ENCODE assay signal across 10 cellular contexts in the genomic region with DNA sequence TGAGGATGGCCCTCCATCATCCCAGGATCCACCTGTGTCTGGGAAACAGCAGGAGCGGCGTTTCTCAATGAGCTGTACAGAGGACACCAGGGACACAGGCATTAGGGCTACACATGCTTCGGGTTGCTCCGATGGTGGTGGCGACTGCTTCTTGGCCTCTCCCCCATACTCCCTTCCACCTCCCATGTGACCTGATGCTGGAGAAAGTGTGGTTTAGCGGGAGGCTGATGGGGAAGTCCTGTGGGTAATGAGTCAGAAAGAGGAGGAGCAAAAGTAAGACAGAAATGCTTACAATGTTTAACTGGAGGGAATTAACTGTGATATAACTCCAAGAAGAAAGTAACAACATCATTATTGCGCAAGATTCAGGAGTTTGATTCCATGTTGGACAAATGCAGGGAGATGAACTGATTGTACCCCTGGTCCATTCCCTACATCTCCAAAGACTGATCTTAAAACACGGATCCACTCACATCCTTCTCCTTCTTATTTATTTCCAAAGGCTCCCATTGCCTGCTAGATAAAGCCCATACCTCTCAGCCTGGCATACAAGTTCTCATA.
A peak's percentile ranks its signal among the peaks of the same experiment; 100 is the strongest.
DNase-seq lines count a peak whose midpoint lies in the region; ATAC-seq and TF ChIP-seq lines count a peak whose summit lies in the region.
"Had no signal": no experiment of that assay in that cellular context is flagged by ENCODE, and none has a peak within 500 bp of the region (broad histone marks: within the 10 kb centered on the region; RNA-seq: fewer than 3 reads in every experiment).

No MANE protein-coding gene starts in this region.

- no peak overlapping the region for H3K4me3 Mint-ChIP-seq in activated CD8-positive, alpha-beta memory T cell treated with anti-CD3 and anti-CD28 coated beads, Interleukin-2, amount 10 ng/mL, durations not matched to agents 7 days and 5 days
- H3K4me3 Mint-ChIP-seq in activated T-helper 17 cell treated with anti-CD3 and anti-CD28 coated beads, Interleukin-2, amount 50 U/mL, for 72 hours = no peak overlapping the region
- H3K4me3 Mint-ChIP-seq in glutamatergic neuron (ENCODE audit: unreplicated experiment) = no peak overlapping the region
- H3K4me3 Mint-ChIP-seq: activated naive CD8-positive, alpha-beta T cell; B cell had no signal

- no peaks in the 10 kb centered on the region for H3K36me3 Mint-ChIP-seq in activated CD8-positive, alpha-beta memory T cell treated with anti-CD3 and anti-CD28 coated beads, Interleukin-2, amount 10 ng/mL, durations not matched to agents 7 days and 5 days
- H3K36me3 Mint-ChIP-seq in activated T-helper 17 cell treated with anti-CD3 and anti-CD28 coated beads, Interleukin-2, amount 50 U/mL, for 72 hours (ENCODE audit: low read depth) = no peaks in the 10 kb centered on the region
- peaks cover 10% of the 10 kb centered on the region for H3K36me3 Mint-ChIP-seq in glutamatergic neuron (ENCODE audit: unreplicated experiment)
- H3K36me3 Mint-ChIP-seq: activated naive CD8-positive, alpha-beta T cell had no signal

- CTCF ChIA-PET in activated CD8-positive, alpha-beta memory T cell treated with anti-CD3 and anti-CD28 coated beads, Interleukin-2, amount 10 ng/mL, durations not matched to agents 7 days and 5 days (lab: Charles Lee) = no interaction called here

- DNase-seq in activated CD8-positive, alpha-beta memory T cell treated with anti-CD3 and anti-CD28 coated beads, Interleukin-2, amount 10 ng/mL, durations not matched to agents 7 days and 5 days = peak; percentile 70
- no peak for DNase-seq in activated CD8-positive, alpha-beta memory T cell treated with anti-CD3 and anti-CD28 coated beads, Interleukin-2, amount 50 U/mL, for 4 hours
- peak; percentile 4 to 12 for DNase-seq in stimulated activated CD8-positive, alpha-beta memory T cell treated with anti-CD3 and anti-CD28 coated beads, Interleukin-2, amount 100 ng/mL, for 48 hours (ENCODE audit: low read depth in 2 of 2)
- DNase-seq in glutamatergic neuron (no peak), NCI-H1436 treated with DMSO at 0.1 percent for 48 hours (lab: John Stamatoyannopoulos, UW) (no peak)

- ATAC-seq in activated CD8-positive, alpha-beta memory T cell treated with anti-CD3 and anti-CD28 coated beads, Interleukin-2, amount 10 ng/mL, durations not matched to agents 7 days and 5 days = peak; percentile 79
- ATAC-seq in HG03457 (IDR thresholded peaks at IDR 0.05; ENCODE audit: unreplicated experiment) (peak; percentile 67), GM21528 (IDR thresholded peaks at IDR 0.05; ENCODE audit: low FRiP score, unreplicated experiment) (no peak)
- peak; percentile 93 for ATAC-seq in activated T-helper 17 cell treated with anti-CD3 and anti-CD28 coated beads, Interleukin-2, amount 50 U/mL, for 72 hours (replicated peaks)

- no peak overlapping the region for H3K27ac Mint-ChIP-seq in activated CD8-positive, alpha-beta memory T cell treated with anti-CD3 and anti-CD28 coated beads, Interleukin-2, amount 10 ng/mL, durations not matched to agents 7 days and 5 days
- H3K27ac Mint-ChIP-seq in activated T-helper 17 cell treated with anti-CD3 and anti-CD28 coated beads, Interleukin-2, amount 50 U/mL, for 72 hours = no peak overlapping the region
- no peak overlapping the region for H3K27ac Mint-ChIP-seq in glutamatergic neuron (ENCODE audit: unreplicated experiment)
- H3K27ac Mint-ChIP-seq: activated naive CD8-positive, alpha-beta T cell; B cell had no signal

- H3K4me1 Mint-ChIP-seq in activated CD8-positive, alpha-beta memory T cell treated with anti-CD3 and anti-CD28 coated beads, Interleukin-2, amount 10 ng/mL, durations not matched to agents 7 days and 5 days = peaks cover 22% of the 10 kb centered on the region
- H3K4me1 Mint-ChIP-seq in activated T-helper 17 cell treated with anti-CD3 and anti-CD28 coated beads, Interleukin-2, amount 50 U/mL, for 72 hours = peaks cover 4% of the 10 kb centered on the region
- peaks cover 7% of the 10 kb centered on the region for H3K4me1 Mint-ChIP-seq in glutamatergic neuron (ENCODE audit: low read depth, unreplicated experiment)
- H3K4me1 Mint-ChIP-seq: B cell had no signal

- TF ChIP-seq CTCF in glutamatergic neuron (IDR thresholded peaks at IDR 0.05; ENCODE audit: partially characterized antibody, unreplicated experiment) = no peak

- peaks cover 43% of the 10 kb centered on the region for H3K27me3 Mint-ChIP-seq in activated CD8-positive, alpha-beta memory T cell treated with anti-CD3 and anti-CD28 coated beads, Interleukin-2, amount 10 ng/mL, durations not matched to agents 7 days and 5 days
- H3K27me3 Mint-ChIP-seq in activated T-helper 17 cell treated with anti-CD3 and anti-CD28 coated beads, Interleukin-2, amount 50 U/mL, for 72 hours = peaks cover 26% of the 10 kb centered on the region
- H3K27me3 Mint-ChIP-seq in glutamatergic neuron (ENCODE audit: unreplicated experiment) = no peaks in the 10 kb centered on the region

- H3K9me3 Mint-ChIP-seq in activated CD8-positive, alpha-beta memory T cell treated with anti-CD3 and anti-CD28 coated beads, Interleukin-2, amount 10 ng/mL, durations not matched to agents 7 days and 5 days (ENCODE audit: low read depth) = no peaks in the 10 kb centered on the region
- H3K9me3 Mint-ChIP-seq in activated T-helper 17 cell treated with anti-CD3 and anti-CD28 coated beads, Interleukin-2, amount 50 U/mL, for 72 hours = no peaks in the 10 kb centered on the region
- peaks cover 4% of the 10 kb centered on the region for H3K9me3 Mint-ChIP-seq in glutamatergic neuron (ENCODE audit: unreplicated experiment)

Comparison
In these comparisons a context has a peak if more than half of its experiments do, and no peak if none do; other contexts are left out.
1. DNase-seq: peak in activated CD8-positive, alpha-beta memory T cell treated with anti-CD3 and anti-CD28 coated beads, Interleukin-2, amount 10 ng/mL, durations not matched to agents 7 days and 5 days (single experiment) and stimulated activated CD8-positive, alpha-beta memory T cell treated with anti-CD3 and anti-CD28 coated beads, Interleukin-2, amount 100 ng/mL, for 48 hours (2 of 2); none in activated CD8-positive, alpha-beta memory T cell treated with anti-CD3 and anti-CD28 coated beads, Interleukin-2, amount 50 U/mL, for 4 hours (single experiment), glutamatergic neuron (single experiment) and NCI-H1436 treated with DMSO at 0.1 percent for 48 hours (single experiment).